13 cellular contexts compared by ENCODE assay signal in the genomic region with DNA sequence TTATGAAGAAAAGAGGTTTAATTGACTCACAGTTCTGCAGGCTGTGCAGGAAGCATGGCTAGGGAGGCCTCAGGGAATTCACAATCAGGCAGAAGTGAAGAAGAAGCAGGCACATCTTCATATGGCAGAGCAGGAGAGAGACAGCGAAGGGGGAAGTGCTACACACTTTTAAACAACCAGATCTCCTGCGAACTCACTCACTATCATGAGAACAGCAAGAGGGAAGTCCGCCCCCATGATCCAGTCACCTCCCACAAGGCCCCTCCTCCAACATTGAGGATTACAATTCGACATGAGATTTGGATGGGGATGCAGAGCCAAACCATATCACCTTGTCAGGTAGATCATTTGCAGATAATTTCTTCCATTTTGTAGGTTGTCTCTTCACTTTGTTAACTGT.
DNase-seq lines count a peak whose midpoint lies in the region; FAIRE-seq and TF ChIP-seq lines count a peak whose summit lies in the region.
"Had no signal": no experiment of that assay in that cellular context is flagged by ENCODE, and none has a peak within 500 bp of the region (broad histone marks: within the 10 kb centered on the region; RNA-seq: fewer than 3 reads in every experiment).

No MANE protein-coding gene starts in this region.

- FAIRE-seq in GM12891 (lab: Jason Lieb, UNC), result peak; percentile 74
- FAIRE-seq in HTR-8/SVneo (lab: Jason Lieb, UNC), result peak; percentile 75
- FAIRE-seq: K562 had no signal

- TF ChIP-seq POLR2A in GM12891 (IDR thresholded peaks at IDR 0.05; ENCODE audit: low read depth, low read length), result no peak

- no peak for TF ChIP-seq CTCF in WI38 (IDR thresholded peaks at IDR 0.05; ENCODE audit: low read depth, low read length)

- DNase-seq in GM12891 (ENCODE audit: insufficient read length, low spot score) (no peak), HTR-8/SVneo (ENCODE audit: insufficient read length, low spot score) (no peak), NCI-H1694 (lab: John Stamatoyannopoulos, UW) (no peak), NCI-H187 treated with DMSO at 0.1 percent for 48 hours (lab: John Stamatoyannopoulos, UW) (no peak)
- DNase-seq in activated T-cell treated with anti-CD3 and anti-CD28 coated beads, Interleukin-2, amount 50 U/mL, for 1 hour, result no peak
- no peak for DNase-seq in stimulated activated CD4-positive, alpha-beta T cell treated with anti-CD3 and anti-CD28 coated beads, Interleukin-4, amount 100 ng/mL, for 24 hours
- DNase-seq: Caco-2; CD8-positive, alpha-beta memory T cell; DND-41; GOT3; H9 had no signal

- peak overlapping the region; percentile 35 for H3K4me3 ChIP-seq in WI38 (ENCODE audit: low read depth, low read length)
- H3K4me3 ChIP-seq: K562 had no signal

TF ChIP-seq in GM12891, 5 proteins besides CTCF, POLR2A, EP300 and RAD21:
- TF ChIP-seq POU2F2 (IDR thresholded peaks at IDR 0.05; ENCODE audit: low read depth, low read length) (no peak), PAX5 (IDR thresholded peaks at IDR 0.05; ENCODE audit: insufficient read depth, low read length, severe bottlenecking) (no peak), TAF1 (IDR thresholded peaks at IDR 0.05; ENCODE audit: low read depth, low read length) (no peak), POLR2AphosphoS5 (IDR thresholded peaks at IDR 0.05; ENCODE audit: low read depth, low read length) (no peak), SPI1 (IDR thresholded peaks at IDR 0.05; ENCODE audit: low read depth, low read length) (no peak)
